In genomic region chr4:113945906-113946305, GRCh38 we compare ENCODE assay signal across 20 cellular contexts. TPM values are rescaled to one million over a fixed set of nuclear protein-coding genes. Genes with fewer than 3 reads are reported as not detected.
DNase-seq lines count a peak whose midpoint lies in the region; ATAC-seq, FAIRE-seq and TF ChIP-seq lines count a peak whose summit lies in the region.
"Had no signal": no experiment of that assay in that cellular context is flagged by ENCODE, and none has a peak within 500 bp of the region (broad histone marks: within the 10 kb centered on the region; RNA-seq: fewer than 3 reads in every experiment).

No MANE protein-coding gene starts in this region.

- TF ChIP-seq CTCF in WTC11 (IDR thresholded peaks at IDR 0.05), result no peak

- peaks cover 20% of the 10 kb centered on the region for H3K4me1 Mint-ChIP-seq in WTC11

- no peaks in the 10 kb centered on the region for H3K36me3 Mint-ChIP-seq in WTC11

- H3K9me3 Mint-ChIP-seq in WTC11, result no peaks in the 10 kb centered on the region
- H3K9me3 Mint-ChIP-seq: dendritic cell treated with granulocyte-macrophage colony-stimulating factor and Interleukin-4, amounts not matched to agents 40 ng/mL and 50 ng/mL, for 4 days had no signal

- H3K27ac Mint-ChIP-seq in WTC11, result peak overlapping the region; percentile 15; the same call in 1 of the 2 replicates
- H3K27ac Mint-ChIP-seq: activated CD8-positive, alpha-beta T cell treated with anti-CD3 and anti-CD28 coated beads, Interleukin-2, amount 10 ng/mL, durations not matched to agents 7 days and 5 days; dendritic cell treated with granulocyte-macrophage colony-stimulating factor and Interleukin-4, amounts not matched to agents 40 ng/mL and 50 ng/mL, for 4 days had no signal

- peak; percentile 41 for FAIRE-seq in H54 (lab: Jason Lieb, UNC)
- FAIRE-seq: G401.6, urothelium cell line had no signal

- CTCF ChIA-PET in WTC11 (lab: Charles Lee), result no interaction called here

- no peak overlapping the region for H3K4me3 Mint-ChIP-seq in WTC11
- H3K4me3 Mint-ChIP-seq: activated CD8-positive, alpha-beta T cell treated with anti-CD3 and anti-CD28 coated beads, Interleukin-2, amount 10 ng/mL, durations not matched to agents 7 days and 5 days; dendritic cell treated with granulocyte-macrophage colony-stimulating factor and Interleukin-4, amounts not matched to agents 40 ng/mL and 50 ng/mL, for 4 days had no signal

- DNase-seq in A172 (ENCODE audit: low spot score), result peak; percentile 18
- no peak for DNase-seq in H54 (ENCODE audit: insufficient read length, low spot score)
- no peak for DNase-seq in WTC11 (ENCODE audit: low spot score)
- peak; percentile 17 for DNase-seq in foreskin melanocyte
- DNase-seq in Right ventricle myocardium inferior (ENCODE audit: missing footprints), result no peak
- DNase-seq: activated CD8-positive, alpha-beta T cell treated with anti-CD3 and anti-CD28 coated beads, Interleukin-2, amount 10 ng/mL, durations not matched to agents 7 days and 5 days; Caco-2; KBM-7; left ventricle myocardium inferior; NCI-H146; NCI-H226; SJCRH30; stimulated activated naive CD8-positive, alpha-beta T cell treated with anti-CD3 and anti-CD28 coated beads, Interleukin-15, Interleukin-2, amounts not matched to agents 100 U/mL and 50 U/mL, for 24 hours had no signal

- POLR2A ChIA-PET in WTC11 (lab: Charles Lee), result no interaction called here

- H3K27me3 Mint-ChIP-seq in WTC11 (ENCODE audit: low read depth), result no peaks in the 10 kb centered on the region

- no peak for TF ChIP-seq POLR2A in H54 (IDR thresholded peaks at IDR 0.05; ENCODE audit: low read depth, low read length)

- no peak for ATAC-seq in WTC11
- ATAC-seq in Right ventricle myocardium inferior, result no peak
- ATAC-seq in HG03521 (IDR thresholded peaks at IDR 0.05; ENCODE audit: unreplicated experiment), result no peak
- no peak for ATAC-seq in HG02588 (IDR thresholded peaks at IDR 0.05; ENCODE audit: unreplicated experiment)
- ATAC-seq in activated CD4-positive, CD25-positive, alpha-beta regulatory T cell treated with anti-CD3 and anti-CD28 coated beads, Interleukin-2, amount 50 U/mL, for 24 hours, result no peak
- ATAC-seq: activated CD8-positive, alpha-beta T cell treated with anti-CD3 and anti-CD28 coated beads, Interleukin-2, amount 10 ng/mL, durations not matched to agents 7 days and 5 days; esophagus mucosa; stimulated activated naive CD8-positive, alpha-beta T cell treated with anti-CD3 and anti-CD28 coated beads, Interleukin-15, Interleukin-2, amounts not matched to agents 100 U/mL and 50 U/mL, for 24 hours had no signal

- intact Hi-C loops in Right ventricle myocardium inferior (cut with DNase I), result no loop called here

TF ChIP-seq in WTC11, 78 proteins besides CTCF, POLR2A, EP300 and RAD21:
- TF ChIP-seq ZBTB43 (CRISPR knock-in tag; IDR thresholded peaks at IDR 0.05), result no peak
- no peak for TF ChIP-seq IRF2 (CRISPR knock-in tag; IDR thresholded peaks at IDR 0.05; ENCODE audit: borderline replicate concordance, low read depth)
- TF ChIP-seq PRRX2 (CRISPR knock-in tag; IDR thresholded peaks at IDR 0.05), result no peak
- TF ChIP-seq MYBL2 (CRISPR knock-in tag; IDR thresholded peaks at IDR 0.05), result no peak
- TF ChIP-seq FOXP1 (CRISPR knock-in tag; IDR thresholded peaks at IDR 0.05; ENCODE audit: borderline replicate concordance), result no peak
- no peak for TF ChIP-seq ZNF423 (CRISPR knock-in tag; IDR thresholded peaks at IDR 0.05)
- no peak for TF ChIP-seq ERG (CRISPR knock-in tag; IDR thresholded peaks at IDR 0.05)
- no peak for TF ChIP-seq MLX (CRISPR knock-in tag; IDR thresholded peaks at IDR 0.05)
- no peak for TF ChIP-seq FOXJ3 (CRISPR knock-in tag; IDR thresholded peaks at IDR 0.05; ENCODE audit: borderline replicate concordance)
- TF ChIP-seq E2F5 (CRISPR knock-in tag; IDR thresholded peaks at IDR 0.05), result no peak
- no peak for TF ChIP-seq TP53 (CRISPR knock-in tag; IDR thresholded peaks at IDR 0.05)
- TF ChIP-seq RELA (CRISPR knock-in tag; IDR thresholded peaks at IDR 0.05; ENCODE audit: borderline replicate concordance), result no peak

RNA-seq across cellular contexts. Expression of gene ARSJ, which starts 33.5 kb away (rescaled TPM):
- total RNA-seq in A172 (2014; rRNA removed; shearing (Covaris generic)), result 6.5 and 8.8 TPM in 2 replicates
- total RNA-seq in WTC11 (2021) (4.9 to 6.6 TPM (median 5.0 TPM) in 3 replicates), Right ventricle myocardium inferior (0.54 TPM)
- total RNA-seq: activated CD8-positive, alpha-beta T cell treated with anti-CD3 and anti-CD28 coated beads, Interleukin-2, amount 10 ng/mL, durations not matched to agents 7 days and 5 days had no signal

Comparison
In these comparisons a context has a peak if more than half of its experiments do, and no peak if none do; other contexts are left out.
1. DNase-seq: peak in A172 (single experiment) and foreskin melanocyte (single experiment); none in H54 (single experiment), WTC11 (single experiment) and Right ventricle myocardium inferior (single experiment).